ENCODE assay signal across 32 cellular contexts in the genomic region with DNA sequence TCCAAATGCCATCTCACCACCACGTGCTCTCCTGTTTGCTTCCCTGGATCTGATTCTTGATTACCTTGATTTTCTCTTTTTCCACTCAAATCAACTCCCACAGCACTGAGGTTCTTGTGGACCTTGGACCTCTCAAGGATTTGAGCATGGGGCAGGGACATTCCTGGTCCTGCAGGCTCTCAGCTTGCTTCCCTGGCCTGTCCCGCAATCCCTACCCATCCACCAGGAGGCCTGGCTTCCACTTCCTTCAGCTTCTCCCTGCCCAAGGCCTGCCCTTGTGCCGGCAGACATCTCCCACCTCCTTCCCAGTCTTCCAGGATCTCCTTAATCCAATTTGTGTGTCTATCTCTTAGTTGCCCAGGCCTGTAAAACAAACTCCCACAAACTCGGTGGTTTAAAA. TPM values are rescaled to one million over a fixed set of nuclear protein-coding genes. Genes with fewer than 3 reads are reported as not detected.
DNase-seq lines count a peak whose midpoint lies in the region; ATAC-seq and TF ChIP-seq lines count a peak whose summit lies in the region.
"Had no signal": no experiment of that assay in that cellular context is flagged by ENCODE, and none has a peak within 500 bp of the region (broad histone marks: within the 10 kb centered on the region; RNA-seq: fewer than 3 reads in every experiment).

No MANE protein-coding gene starts in this region.

- H3K9me3 ChIP-seq in PC-3 (ENCODE audit: low read length) = peaks cover 10% of the 10 kb centered on the region
- H3K9me3 ChIP-seq in neural progenitor cell (ENCODE audit: low read depth) = no peaks in the 10 kb centered on the region
- H3K9me3 ChIP-seq in psoas muscle = no peaks in the 10 kb centered on the region
- H3K9me3 ChIP-seq: pancreas had no signal

- TF ChIP-seq CTCF in GM12864 (IDR thresholded peaks at IDR 0.05; ENCODE audit: low read depth, low read length, missing control alignments) (peak; percentile 7), PC-3 (conservative IDR thresholded peaks at IDR 0.05; ENCODE audit: low read depth, low read length) (peak; percentile 27; the same call in 1 of the 2 replicates), endothelial cell (IDR thresholded peaks at IDR 0.05; ENCODE audit: unreplicated experiment) (no peak), neural progenitor cell (IDR thresholded peaks at IDR 0.05) (peak; percentile 7), psoas muscle (IDR thresholded peaks at IDR 0.05) (no peak)

- DNase-seq in GM12864 (ENCODE audit: low read depth) (no peak), PC-3 (no peak), endothelial cell (ENCODE audit: low spot score) (peak; percentile 15), neural progenitor cell (ENCODE audit: low spot score) (no peak), germinal center (ENCODE audit: low spot score) (no peak), NCI-H1436 (lab: John Stamatoyannopoulos, UW) (no peak), psoas muscle (no peak)
- DNase-seq: activated CD8-positive, alpha-beta T cell treated with anti-CD3 and anti-CD28 coated beads for 36 hours; caudate nucleus; DND-41; head of caudate nucleus; NCI-H1105 treated with DMSO at 0.1 percent for 48 hours; NCI-H2081; NCI-H226; pancreas; right cardiac atrium; stimulated activated CD4-positive, alpha-beta T cell treated with anti-CD3 and anti-CD28 coated beads, Interleukin-12 subunit alpha, Interleukin-12 subunit beta, amount 100 ng/mL, for 4 hours; stimulated activated CD4-positive, alpha-beta T cell treated with anti-CD3 and anti-CD28 coated beads, Interleukin-4, amount 100 ng/mL, for 24 hours; substantia nigra; T-helper 1 cell had no signal

- no peak overlapping the region for H3K4me3 Mint-ChIP-seq in endothelial cell (ENCODE audit: unreplicated experiment)
- no peak overlapping the region for H3K4me3 Mint-ChIP-seq in neural progenitor cell
- H3K4me3 Mint-ChIP-seq: activated CD8-positive, alpha-beta T cell treated with anti-CD3 and anti-CD28 coated beads for 36 hours; activated T-helper 17 cell treated with anti-CD3 and anti-CD28 coated beads, Interleukin-2, amount 50 U/mL, for 72 hours; dendritic cell treated with granulocyte-macrophage colony-stimulating factor and Interleukin-4, amounts not matched to agents 40 ng/mL and 50 ng/mL, for 4 days; nephron; stimulated activated memory B cell treated with anti-CD40 and anti-IgM and Interleukin-4, amounts not matched to agents 10 μg/mL and 1 μg/mL and 100 μg/mL, for 72 hours; type B pancreatic cell had no signal

- H3K27ac Mint-ChIP-seq in endothelial cell (ENCODE audit: unreplicated experiment) (no peak overlapping the region), neural progenitor cell (no peak overlapping the region)
- H3K27ac Mint-ChIP-seq: activated CD8-positive, alpha-beta T cell treated with anti-CD3 and anti-CD28 coated beads for 36 hours; activated T-helper 17 cell treated with anti-CD3 and anti-CD28 coated beads, Interleukin-2, amount 50 U/mL, for 72 hours; dendritic cell treated with granulocyte-macrophage colony-stimulating factor and Interleukin-4, amounts not matched to agents 40 ng/mL and 50 ng/mL, for 4 days; nephron; stimulated activated memory B cell treated with anti-CD40 and anti-IgM and Interleukin-4, amounts not matched to agents 10 μg/mL and 1 μg/mL and 100 μg/mL, for 72 hours; type B pancreatic cell had no signal

- H3K27ac ChIP-seq in PC-3 (ENCODE audit: low read length) (no peak overlapping the region), neural progenitor cell (no peak overlapping the region), psoas muscle (no peak overlapping the region)
- H3K27ac ChIP-seq: C4-2B, pancreas, RWPE1 had no signal

- H3K4me3 ChIP-seq in GM12864 (ENCODE audit: low read depth, low read length) (no peak overlapping the region), PC-3 (ENCODE audit: low read length) (no peak overlapping the region), neural progenitor cell (no peak overlapping the region), psoas muscle (no peak overlapping the region)
- H3K4me3 ChIP-seq: lung, pancreas had no signal

- H3F3A ChIP-seq in PC-3 (ENCODE audit: low read length, unreplicated experiment) = no peaks in the 10 kb centered on the region
- no peaks in the 10 kb centered on the region for H3F3A ChIP-seq in neural progenitor cell (ENCODE audit: low read depth)

- intact Hi-C loops in PC-3 (cut with micrococcal nuclease) = no loop called here
- intact Hi-C loops in psoas muscle (cut with DNase I) = no loop called here

- no peak overlapping the region for H3K9ac ChIP-seq in PC-3 (ENCODE audit: low read length)
- no peak overlapping the region for H3K9ac ChIP-seq in neural progenitor cell

- 67 to 76% (median 75%) methylated on average over 4 of the region's 4 CpGs for WGBS in psoas muscle, 3 donors

- peaks cover 2% of the 10 kb centered on the region for H3K27me3 Mint-ChIP-seq in endothelial cell (ENCODE audit: unreplicated experiment)
- peaks cover 11% of the 10 kb centered on the region for H3K27me3 Mint-ChIP-seq in neural progenitor cell (ENCODE audit: insufficient read depth, low read depth)

- no peak overlapping the region for H2AFZ ChIP-seq in PC-3 (ENCODE audit: low read length)
- H2AFZ ChIP-seq in neural progenitor cell (replicated peaks) = no peak overlapping the region

- H4K20me1 ChIP-seq in PC-3 (ENCODE audit: low read length) (no peaks in the 10 kb centered on the region), neural progenitor cell (ENCODE audit: low read depth) (no peaks in the 10 kb centered on the region)

- ATAC-seq in PC-3 (no peak), psoas muscle (no peak)
- ATAC-seq: activated CD8-positive, alpha-beta T cell treated with anti-CD3 and anti-CD28 coated beads for 36 hours; activated naive CD4-positive, alpha-beta T cell treated with anti-CD3 and anti-CD28 coated beads, Interleukin-2, amount 50 U/mL, for 72 hours; activated T-helper 17 cell treated with anti-CD3 and anti-CD28 coated beads, Interleukin-2, amount 50 U/mL, for 72 hours; right cardiac atrium; stimulated activated memory B cell treated with anti-CD40 and anti-IgM and Interleukin-4, amounts not matched to agents 10 μg/mL and 1 μg/mL and 100 μg/mL, for 72 hours had no signal

- H3K27me3 ChIP-seq in PC-3 (ENCODE audit: low read length) (peaks cover 5% of the 10 kb centered on the region; the same call in 1 of the 2 replicates), neural progenitor cell (no peaks in the 10 kb centered on the region), psoas muscle (ENCODE audit: insufficient read depth in 3 of 3, low read length in 2 of 3) (peaks cover 0 to 46% (median 5%) of the 10 kb centered on the region in 3 donors)
- H3K27me3 ChIP-seq: pancreas had no signal

- H3K36me3 ChIP-seq in PC-3 (ENCODE audit: low read depth, low read length) (no peaks in the 10 kb centered on the region), neural progenitor cell (no peaks in the 10 kb centered on the region), psoas muscle (ENCODE audit: insufficient read depth in 1 of 2, low read depth in 1 of 2) (no peaks in the 10 kb centered on the region)
- H3K36me3 ChIP-seq: pancreas had no signal

- H3K4me1 Mint-ChIP-seq in endothelial cell (ENCODE audit: unreplicated experiment) (no peaks in the 10 kb centered on the region), neural progenitor cell (no peaks in the 10 kb centered on the region)
- H3K4me1 Mint-ChIP-seq: activated T-helper 17 cell treated with anti-CD3 and anti-CD28 coated beads, Interleukin-2, amount 50 U/mL, for 72 hours; nephron had no signal

- peaks cover 13% of the 10 kb centered on the region for H3K36me3 Mint-ChIP-seq in endothelial cell (ENCODE audit: low read depth, unreplicated experiment)
- no peaks in the 10 kb centered on the region for H3K36me3 Mint-ChIP-seq in neural progenitor cell
- H3K36me3 Mint-ChIP-seq: activated naive CD4-positive, alpha-beta T cell treated with anti-CD3 and anti-CD28 coated beads, Interleukin-2, amount 50 U/mL, for 72 hours; stimulated activated memory B cell treated with anti-CD40 and anti-IgM and Interleukin-4, amounts not matched to agents 10 μg/mL and 1 μg/mL and 100 μg/mL, for 72 hours; type B pancreatic cell had no signal

- H3K4me1 ChIP-seq in PC-3 (ENCODE audit: insufficient read depth, low read length) (no peaks in the 10 kb centered on the region), neural progenitor cell (no peaks in the 10 kb centered on the region), psoas muscle (no peaks in the 10 kb centered on the region)
- H3K4me1 ChIP-seq: pancreas had no signal

- no peaks in the 10 kb centered on the region for H3K9me2 ChIP-seq in PC-3 (replicated peaks; ENCODE audit: low read length)

- BruUV-seq in PC-3 (replicated peaks; lab: Mats Ljungman, UMichigan) = no TSS peak

- no peaks in the 10 kb centered on the region for H3K79me2 ChIP-seq in PC-3 (ENCODE audit: low read length)
- H3K79me2 ChIP-seq in neural progenitor cell (ENCODE audit: low read depth) = no peaks in the 10 kb centered on the region

- POLR2A ChIA-PET in PC-3 (lab: Charles Lee; ENCODE audit: unreplicated experiment) = no interaction called here

- H3K4me2 ChIP-seq in PC-3 (ENCODE audit: low read length) (no peak overlapping the region), neural progenitor cell (no peak overlapping the region)

- H3K9me3 Mint-ChIP-seq in endothelial cell (ENCODE audit: unreplicated experiment) (peaks cover 9% of the 10 kb centered on the region), neural progenitor cell (peaks cover 7% of the 10 kb centered on the region)
- H3K9me3 Mint-ChIP-seq: activated CD8-positive, alpha-beta T cell treated with anti-CD3 and anti-CD28 coated beads for 36 hours; activated T-helper 17 cell treated with anti-CD3 and anti-CD28 coated beads, Interleukin-2, amount 50 U/mL, for 72 hours; dendritic cell treated with granulocyte-macrophage colony-stimulating factor and Interleukin-4, amounts not matched to agents 40 ng/mL and 50 ng/mL, for 4 days had no signal

- CTCF ChIA-PET in PC-3 (lab: Charles Lee) = no interaction called here

RNA-seq across cellular contexts. Expression of a gene that starts 21.6 kb away (rescaled TPM):
- total RNA-seq in PC-3 (2014; rRNA removed) (not detected in 2 replicates), endothelial cell (ENCODE audit: unreplicated experiment) (not detected), neural progenitor cell (ENCODE audit: low replicate concordance) (not detected in 2 replicates), psoas muscle (10 to 100 TPM in 3 of 4 donors, 1 to 10 TPM in 1; 9.6 to 77.2 (median 22.7) TPM)
- 100 to 1,000 TPM; 139 to 152 (median 139) TPM for polyA plus RNA-seq in psoas muscle
- total RNA-seq: activated CD8-positive, alpha-beta T cell treated with anti-CD3 and anti-CD28 coated beads for 36 hours; activated naive CD4-positive, alpha-beta T cell treated with anti-CD3 and anti-CD28 coated beads, Interleukin-2, amount 50 U/mL, for 72 hours; activated T-helper 17 cell treated with anti-CD3 and anti-CD28 coated beads, Interleukin-2, amount 50 U/mL, for 72 hours; fibroblast of lung; SK-MEL-5 had no signal
- polyA plus RNA-seq: fibroblast of lung had no signal

RNA-seq across cellular contexts. Expression of a gene that starts 34.4 kb away (rescaled TPM):
- total RNA-seq in PC-3 (2014; rRNA removed) = not detected in 2 replicates
- total RNA-seq in endothelial cell (ENCODE audit: unreplicated experiment) = not detected
- total RNA-seq in neural progenitor cell (ENCODE audit: low replicate concordance) = not detected in 2 replicates
- total RNA-seq in psoas muscle = not detected
- not detected for polyA plus RNA-seq in psoas muscle
- total RNA-seq: activated CD8-positive, alpha-beta T cell treated with anti-CD3 and anti-CD28 coated beads for 36 hours; activated naive CD4-positive, alpha-beta T cell treated with anti-CD3 and anti-CD28 coated beads, Interleukin-2, amount 50 U/mL, for 72 hours; activated T-helper 17 cell treated with anti-CD3 and anti-CD28 coated beads, Interleukin-2, amount 50 U/mL, for 72 hours; fibroblast of lung; lung; mucosa of gallbladder; pancreas; right cardiac atrium; SK-MEL-5 had no signal
- polyA plus RNA-seq: fibroblast of lung, lung, pancreas, right cardiac atrium had no signal

Comparison
In these comparisons a context has a peak if more than half of its experiments do, and no peak if none do; other contexts are left out.
1. CTCF ChIP-seq: peak in GM12864 (single experiment), PC-3 (single experiment) and neural progenitor cell (single experiment); none in endothelial cell (single experiment) and psoas muscle (single experiment).